8 cellular contexts compared by ENCODE assay signal in genomic region chr3:49940667-49941249, GRCh38. TPM values are rescaled to one million over a fixed set of nuclear protein-coding genes. Genes with fewer than 3 reads are reported as not detected.
DNase-seq lines count a peak whose midpoint lies in the region; ATAC-seq and TF ChIP-seq lines count a peak whose summit lies in the region.

No MANE protein-coding gene starts in this region.

- H3K4me3 ChIP-seq in AG10803 (ENCODE audit: low read length) (peak overlapping the region; percentile 93), breast epithelium (peak overlapping the region; percentile 73 to 91 (median 85)), mucosa of stomach (ENCODE audit: low read length) (peak overlapping the region; percentile 78)

- no peak for TF ChIP-seq POLR2A in breast epithelium (IDR thresholded peaks at IDR 0.05)

- peak overlapping the region; percentile 81 for H3K9ac ChIP-seq in mucosa of stomach (ENCODE audit: low read length)

- peaks cover 4% of the 10 kb centered on the region in 2 donors for H3K4me1 ChIP-seq in breast epithelium
- H3K4me1 ChIP-seq in mucosa of stomach (ENCODE audit: control insufficient read depth, insufficient read depth, low read length), result peaks cover 9% of the 10 kb centered on the region

- peak overlapping the region; percentile 93 to 98 for H3K27ac ChIP-seq in breast epithelium

- no peaks in the 10 kb centered on the region for H3K9me3 ChIP-seq in breast epithelium
- H3K9me3 ChIP-seq in mucosa of stomach (ENCODE audit: control insufficient read depth, low read length), result no peaks in the 10 kb centered on the region

- TF ChIP-seq CTCF in AG10803 (conservative IDR thresholded peaks at IDR 0.05; ENCODE audit: low read length), result no peak
- no peak for TF ChIP-seq CTCF in breast epithelium (IDR thresholded peaks at IDR 0.05)

- intact Hi-C loops in breast epithelium (cut with DNase I; ENCODE audit: low total_unique reads), result no loop called here

- ATAC-seq in HG03108 (IDR thresholded peaks at IDR 0.05; ENCODE audit: unreplicated experiment) (peak; percentile 13), GM18868 (IDR thresholded peaks at IDR 0.05; ENCODE audit: unreplicated experiment) (no peak), GM21447 (IDR thresholded peaks at IDR 0.05; ENCODE audit: unreplicated experiment) (no peak)

- DNase-seq in AG10803 (ENCODE audit: low read depth) (no peak), breast epithelium (ENCODE audit: low spot score in 2 of 2) (no peak), glomerular visceral epithelial cell (ENCODE audit: extremely low spot score) (no peak), retina (no peak)

- no peaks in the 10 kb centered on the region for H3K27me3 ChIP-seq in breast epithelium
- H3K27me3 ChIP-seq in mucosa of stomach (ENCODE audit: control insufficient read depth, insufficient read depth, low read length), result no peaks in the 10 kb centered on the region

- H3K36me3 ChIP-seq in breast epithelium, result no peaks in the 10 kb centered on the region
- no peaks in the 10 kb centered on the region for H3K36me3 ChIP-seq in mucosa of stomach (ENCODE audit: control insufficient read depth, insufficient read depth, low read length)

RNA-seq across cellular contexts. Expression of gene RBM6, which starts 0.8 kb away (rescaled TPM):
- total RNA-seq in breast epithelium, result 100 to 1,000 TPM in 2 of 3 donors, 10 to 100 TPM in 1; 92.2 to 158 (median 154) TPM

RNA-seq across cellular contexts. Expression of gene MON1A, which starts 11.1 kb away (rescaled TPM):
- total RNA-seq in breast epithelium, result 10 to 100 TPM in 2 of 3 donors, 1 to 10 TPM in 1; 9.1 to 12.5 (median 11.3) TPM

RNA-seq across cellular contexts. Expression of gene MST1R, which starts 37.1 kb away (rescaled TPM):
- total RNA-seq in breast epithelium, result 10 to 100 TPM in 1 of 3 donors, 1 to 10 TPM in 1, under 1 TPM in 1; 0.16 to 11.9 (median 7.5) TPM
